11 cellular contexts compared by ENCODE assay signal in genomic region chr19:45576682-45577081, GRCh38. TPM values are rescaled to one million over a fixed set of nuclear protein-coding genes. Genes with fewer than 3 reads are reported as not detected.
DNase-seq lines count a peak whose midpoint lies in the region; ATAC-seq, FAIRE-seq and TF ChIP-seq lines count a peak whose summit lies in the region.
"Had no signal": no experiment of that assay in that cellular context is flagged by ENCODE, and none has a peak within 500 bp of the region (broad histone marks: within the 10 kb centered on the region; RNA-seq: fewer than 3 reads in every experiment).

No MANE protein-coding gene starts in this region.

- H2BK15ac ChIP-seq in IMR-90 (ENCODE audit: low read depth, low read length): peak overlapping the region; percentile 90; the same call in 2 of the 3 replicates

- peak overlapping the region; percentile 94 for H2BK20ac ChIP-seq in IMR-90 (ENCODE audit: low read depth, low read length)

- H2AFZ ChIP-seq in IMR-90 (replicated peaks; ENCODE audit: low read length, poor library complexity): no peak overlapping the region
- no peak overlapping the region for H2AFZ ChIP-seq in K562 (ENCODE audit: low read depth, low read length)
- no peak overlapping the region for H2AFZ ChIP-seq in HepG2 (ENCODE audit: low read length)

- peaks cover 35 to 71% of the 10 kb centered on the region in 2 experiments for H3K79me1 ChIP-seq in IMR-90 (ENCODE audit: low read depth in 1 of 2, low read length in 2 of 2)

- BruUV-seq in IMR-90 (replicated peaks; lab: Mats Ljungman, UMichigan): no TSS peak
- no TSS peak for BruUV-seq in K562 (replicated peaks; lab: Mats Ljungman, UMichigan)
- no TSS peak for BruUV-seq in HepG2 (replicated peaks; lab: Mats Ljungman, UMichigan)

- peak overlapping the region; percentile 3 to 64; a peak in 3 of 4 replicates for H4K8ac ChIP-seq in IMR-90 (ENCODE audit: low read depth in 2 of 2, low read length in 2 of 2)

- H3K27me3 ChIP-seq in IMR-90 (ENCODE audit: control insufficient read depth, insufficient read depth, low read length): no peaks in the 10 kb centered on the region
- no peaks in the 10 kb centered on the region for H3K27me3 ChIP-seq in K562 (ENCODE audit: control insufficient read depth in 2 of 2, insufficient read depth in 2 of 2, low read length in 2 of 2)
- no peaks in the 10 kb centered on the region for H3K27me3 ChIP-seq in HepG2 (ENCODE audit: control insufficient read depth in 1 of 2, insufficient read depth in 2 of 2, low read length in 2 of 2)

- H4K20me1 ChIP-seq in IMR-90 (ENCODE audit: insufficient read depth, low read length): peaks cover 11% of the 10 kb centered on the region
- no peaks in the 10 kb centered on the region; the same call in 1 of the 2 replicates for H4K20me1 ChIP-seq in K562 (replicated peaks; ENCODE audit: control insufficient read depth, insufficient read depth, low read length)
- no peaks in the 10 kb centered on the region for H4K20me1 ChIP-seq in HepG2 (ENCODE audit: insufficient read depth, low read length)

- intact Hi-C loops in IMR-90 (cut with micrococcal nuclease) (no loop called here), K562 (cut with micrococcal nuclease) (no loop called here), HepG2 (cut with micrococcal nuclease; ENCODE audit: unreplicated experiment) (no loop called here)

- ATAC-seq in IMR-90 (ENCODE audit: low read depth) (peak; percentile 5), K562 (no peak), HepG2 (no peak; the same call in 2 of the 3 replicates), HG03442 (IDR thresholded peaks at IDR 0.05; ENCODE audit: unreplicated experiment) (no peak)
- ATAC-seq: CD8-positive, alpha-beta T cell had no signal

- TF ChIP-seq RAD21 in IMR-90 (IDR thresholded peaks at IDR 0.05; ENCODE audit: low read length) (no peak), K562 (CRISPR knock-in tag; conservative IDR thresholded peaks at IDR 0.05 in 1 of 2, IDR thresholded peaks at IDR 0.05 in 1 of 2) (no peak), HepG2 (CRISPR knock-in tag; IDR thresholded peaks at IDR 0.05) (no peak)

- CTCF ChIA-PET in IMR-90 (lab: Yijun Ruan, JAX): interaction anchor here (1.0 kb wide), 1 partner anchor 10 kb away, joined by 3 read pairs; no protein-coding TSS in a partner anchor
- CTCF ChIA-PET in K562 (lab: Yijun Ruan, JAX; ENCODE audit: low intra/inter-chr PET ratio): interaction anchor here (0.6 kb wide), 1 partner anchor 579 kb away, joined by 4 read pairs; no protein-coding TSS in a partner anchor
- CTCF ChIA-PET in HepG2 (lab: Yijun Ruan, JAX; ENCODE audit: low intra/inter-chr PET ratio, low total read pairs): interaction anchor here (1.6 kb wide), 1 partner anchor 66 kb away, joined by 6 read pairs; no protein-coding TSS in a partner anchor

- H3K36me3 ChIP-seq in IMR-90 (ENCODE audit: control insufficient read depth, insufficient read depth, low read length): no peaks in the 10 kb centered on the region
- peaks cover 15% of the 10 kb centered on the region; the same call in 2 of the 3 replicates for H3K36me3 ChIP-seq in K562 (ENCODE audit: control insufficient read depth, insufficient read depth, low read length)
- H3K36me3 ChIP-seq in HepG2 (replicated peaks in 1 of 2; ENCODE audit: control insufficient read depth in 1 of 2, insufficient read depth in 2 of 2, low read length in 2 of 2): peaks cover 1 to 4% of the 10 kb centered on the region in 2 experiments; a peak in 1 of 5 replicates

- peak overlapping the region; percentile 87 for H2BK5ac ChIP-seq in IMR-90 (ENCODE audit: low read depth, low read length, poor library complexity, severe bottlenecking)

- H3K4me1 ChIP-seq in IMR-90 (ENCODE audit: control insufficient read depth, insufficient read depth, low read length) (peaks cover 17% of the 10 kb centered on the region), K562 (replicated peaks in 1 of 2; ENCODE audit: control insufficient read depth in 2 of 2, insufficient read depth in 2 of 2, low read length in 2 of 2) (peaks cover 16 to 18% of the 10 kb centered on the region in 2 experiments; a peak in 4 of 5 replicates), HepG2 (ENCODE audit: insufficient read depth, low read length) (peaks cover 59% of the 10 kb centered on the region)

- H2AK5ac ChIP-seq in IMR-90 (ENCODE audit: low read depth, low read length): peak overlapping the region; percentile 85

- peak overlapping the region; percentile 87 for H4K91ac ChIP-seq in IMR-90 (ENCODE audit: insufficient read depth, low read depth, low read length)

- no peak for TF ChIP-seq POLR2A in IMR-90 (IDR thresholded peaks at IDR 0.05; ENCODE audit: low read depth, low read length)
- no peak for TF ChIP-seq POLR2A in K562 (conservative IDR thresholded peaks at IDR 0.05)
- no peak for TF ChIP-seq POLR2A in HepG2 (IDR thresholded peaks at IDR 0.05; ENCODE audit: insufficient read depth in 1 of 2, low read depth in 2 of 2, low read length in 2 of 2)

- TF ChIP-seq CTCF in IMR-90 (conservative IDR thresholded peaks at IDR 0.05; ENCODE audit: low read depth, low read length): no peak
- no peak for TF ChIP-seq CTCF in K562 (IDR thresholded peaks at IDR 0.05 in 2 of 3, conservative IDR thresholded peaks at IDR 0.05 in 1 of 3; ENCODE audit: insufficient read depth in 2 of 3, low read depth in 1 of 3, low read length in 3 of 3)
- TF ChIP-seq CTCF in HepG2 (CRISPR knock-in tag; IDR thresholded peaks at IDR 0.05): no peak

- H3K4me2 ChIP-seq in IMR-90 (ENCODE audit: low read depth, low read length) (peak overlapping the region; percentile 26; the same call in 1 of the 2 replicates), K562 (ENCODE audit: insufficient read depth, low read length) (no peak overlapping the region), HepG2 (ENCODE audit: low read depth, low read length) (peak overlapping the region; percentile 72)

- peak overlapping the region; percentile 92 for H2BK120ac ChIP-seq in IMR-90 (ENCODE audit: low read depth, low read length)

- WGBS in IMR-90 (ENCODE audit: extremely low coverage in 2 of 2, insufficient read length in 1 of 2), 2 experiments: 75% methylated on average over 1 of the region's 3 CpGs; no CpG with 5 or more reads in 1 of the 2 experiments
- WGBS in K562 (ENCODE audit: insufficient coverage, low coverage, missing lambda C conversion rate): 49% methylated on average over 3 of the region's 3 CpGs
- 55% methylated on average over 3 of the region's 3 CpGs for WGBS in HepG2 (ENCODE audit: low lambda C conversion rate)

- TF ChIP-seq EP300 in K562 (IDR thresholded peaks at IDR 0.05; ENCODE audit: low read length) (no peak), HepG2 (IDR thresholded peaks at IDR 0.05; ENCODE audit: low read depth in 2 of 2, low read length in 2 of 2) (no peak), HepG2 (CRISPR knock-in tag; IDR thresholded peaks at IDR 0.05; ENCODE audit: borderline replicate concordance) (no peak)

- H3K4me3 ChIP-seq in IMR-90 (ENCODE audit: insufficient read depth, low read depth, low read length): no peak overlapping the region
- no peak overlapping the region for H3K4me3 ChIP-seq in K562
- H3K4me3 ChIP-seq in HepG2 (replicated peaks in 1 of 3; ENCODE audit: insufficient read depth in 1 of 3, low read depth in 2 of 3, low read length in 3 of 3): peak overlapping the region in 1 of 3 experiments; percentile 23; a peak in 1 of 6 replicates
- H3K4me3 ChIP-seq in skin epidermis: no peak overlapping the region

- FAIRE-seq in K562 (lab: Jason Lieb, UNC) (no peak), HepG2 (lab: Jason Lieb, UNC) (no peak)

- H3K9me3 ChIP-seq in IMR-90 (ENCODE audit: control insufficient read depth, insufficient read depth, low read length) (no peaks in the 10 kb centered on the region), K562 (replicated peaks; ENCODE audit: control insufficient read depth, insufficient read depth, low read depth, low read length) (no peaks in the 10 kb centered on the region), HepG2 (ENCODE audit: low read length) (no peaks in the 10 kb centered on the region)

- H3K79me2 ChIP-seq in K562 (ENCODE audit: control insufficient read depth, insufficient read depth, low read length) (peaks cover 55% of the 10 kb centered on the region), HepG2 (ENCODE audit: insufficient read depth, low read length) (peaks cover 32% of the 10 kb centered on the region)

- in situ Hi-C loops in IMR-90 (cut with MboI; ENCODE audit: low sequenced_read_pairs) (no loop called here), K562 (cut with MboI) (no loop called here), HepG2 (cut with HindIII; ENCODE audit: extremely low pct_ligation_motif_present, low pct_unique_long_range_greater_than_20kb) (no loop called here)

- peak overlapping the region; percentile 24 for H3K56ac ChIP-seq in IMR-90 (ENCODE audit: extremely low read depth, insufficient read depth, low read length)

- dilution Hi-C loops in IMR-90 (cut with HindIII; ENCODE audit: low sequenced_read_pairs, unreplicated experiment): no loop called here

- no peak for DNase-seq in IMR-90
- no peak for DNase-seq in K562 (ENCODE audit: extremely low read depth in 1 of 4, low spot score in 3 of 4)
- DNase-seq in HepG2 (ENCODE audit: low spot score): no peak
- DNase-seq in NCI-H526 treated with DMSO at 0.1 percent for 48 hours (lab: John Stamatoyannopoulos, UW): no peak
- no peak for DNase-seq in 8988T
- DNase-seq: activated naive CD4-positive, alpha-beta T cell treated with anti-CD3 and anti-CD28 coated beads, Interleukin-2, amount 10 ng/mL, durations not matched to agents 7 days and 5 days; CD8-positive, alpha-beta T cell; NCI-H2029 had no signal

- peak overlapping the region; percentile 44; the same call in 1 of the 2 replicates for H4K5ac ChIP-seq in IMR-90 (ENCODE audit: low read depth, low read length)

- 0 out of 2 replicates have a peak overlapping the region, but pooled peaks have one; percentile 2 for H3K9ac ChIP-seq in IMR-90 (ENCODE audit: low read depth, low read length)
- 0 out of 4 replicates have a peak overlapping the region, but pooled peaks of 1 of the 2 experiments have one; percentile 71 for H3K9ac ChIP-seq in K562 (ENCODE audit: insufficient read depth in 1 of 2, low read depth in 2 of 2, low read length in 2 of 2)
- no peak overlapping the region for H3K9ac ChIP-seq in HepG2 (ENCODE audit: insufficient read depth, low read depth, low read length)

- peak overlapping the region; percentile 64; the same call in 1 of the 2 replicates for H3K23ac ChIP-seq in IMR-90 (ENCODE audit: low read depth, low read length)

- H3K9me1 ChIP-seq in IMR-90 (ENCODE audit: insufficient read depth, low read length) (peaks cover 11% of the 10 kb centered on the region), K562 (ENCODE audit: control insufficient read depth, insufficient read depth, low read length) (no peaks in the 10 kb centered on the region)

- H3K27ac ChIP-seq in IMR-90 (ENCODE audit: insufficient read depth, low read length) (peak overlapping the region; percentile 72), K562 (ENCODE audit: extremely low read depth, low read depth, low read length) (0 out of 3 replicates have a peak overlapping the region, but pooled peaks have one; percentile 57), HepG2 (ENCODE audit: extremely low read length, insufficient read depth, low read length) (peak overlapping the region; percentile 74), skin epidermis (peak overlapping the region in 11 of 21 experiments; percentile 1 to 73 (median 52))

- peak overlapping the region; percentile 63 for H3K14ac ChIP-seq in IMR-90 (replicated peaks; ENCODE audit: low read depth, low read length)

- H3K4ac ChIP-seq in IMR-90 (ENCODE audit: low read depth, low read length): peak overlapping the region; percentile 88

- peak overlapping the region; percentile 67 for H2AK9ac ChIP-seq in IMR-90 (replicated peaks; ENCODE audit: low read depth, low read length, poor library complexity)

- peak overlapping the region; percentile 75 for H3K18ac ChIP-seq in IMR-90 (ENCODE audit: low read depth, low read length)

- POLR2A ChIA-PET in IMR-90 (lab: Charles Lee; ENCODE audit: unreplicated experiment): interaction anchor here (0.5 kb wide), 1 partner anchor 41 kb away, joined by 6 read pairs; no protein-coding TSS in a partner anchor
- POLR2A ChIA-PET in K562 (lab: Yijun Ruan, JAX): interaction anchor here (0.7 to 1.7 kb wide), 5 partner anchors 9 to 98 kb away, joined by 3 to 5 read pairs (median 4); no protein-coding TSS in a partner anchor
- POLR2A ChIA-PET in HepG2 (lab: Yijun Ruan, JAX): interaction anchor here (1.1 to 1.8 kb wide), 3 partner anchors 42 to 100 kb away, joined by 3 to 6 read pairs (median 4); no protein-coding TSS in a partner anchor

RNA-seq across cellular contexts. Expression of gene OPA3, which starts 7.9 kb away (rescaled TPM):
- total RNA-seq in IMR-90 (2012; rRNA removed) (3.9 and 5.2 TPM in 2 replicates), K562 (2014; rRNA removed) (5.5 and 7.7 TPM in 2 replicates), K562 (2014; rRNA removed; fragmentation: Illumina TruSeq; extraction: Trizol) (8.4 and 9.0 TPM in 2 replicates), K562 (2015; rRNA removed; fragmentation: Illumina TruSeq; extraction: Trizol) (12.2 and 12.9 TPM in 2 replicates), K562 (2021) (16.8 and 18.8 TPM in 2 replicates), HepG2 (2016; rRNA removed; fragmentation: Illumina TruSeq; extraction: Trizol) (7.8 and 8.3 TPM in 2 replicates)
- polyA plus RNA-seq in IMR-90 (2012; rRNA removed) (9.6 and 10.9 TPM in 2 replicates), K562 (2011; rRNA removed) (14.2 and 16.4 TPM in 2 replicates), K562 (2014; fragmentation: Illumina TruSeq; extraction: Trizol) (10.6 and 12.6 TPM in 2 replicates), K562 (2014; fragmentation: Nextera tagmentation; extraction: Ambion mirVana) (1 to 10 TPM; 1.4 to 2.1 TPM), K562 (2014; rRNA removed) (7.0 and 9.3 TPM in 2 replicates), HepG2 (2011; rRNA removed) (16.6 and 17.7 TPM in 2 replicates)
- 7.8 and 9.8 TPM in 2 replicates for polyA plus RNA-seq in IMR-90 (2012; cell fraction: cytosol; rRNA removed)
- 7.1 and 10.8 TPM in 2 replicates for polyA plus RNA-seq in IMR-90 (2012; cell fraction: nucleus; rRNA removed; ENCODE audit: low replicate concordance)
- total RNA-seq in K562 (2011; cell fraction: chromatin; rRNA removed; ENCODE audit: low replicate concordance): 15.8 and 30.8 TPM in 2 replicates
- 9.5 TPM in 2 replicates for total RNA-seq in K562 (2011; cell fraction: nucleolus; rRNA removed)
- total RNA-seq in K562 (2011; cell fraction: nucleoplasm; rRNA removed): 10.4 and 11.7 TPM in 2 replicates
- polyA plus RNA-seq in K562 (2011; cell fraction: cytosol; rRNA removed): 23.7 and 30.7 TPM in 2 replicates
- polyA plus RNA-seq in K562 (2011; cell fraction: nucleus; rRNA removed): 6.1 and 6.4 TPM in 2 replicates
- polyA plus RNA-seq in K562 (2012): 10.3 and 11.1 TPM in 2 replicates
- polyA minus RNA-seq in K562 (2011; rRNA and poly(A)+ RNA removed): 11.1 and 13.0 TPM in 2 replicates
- 7.8 and 9.7 TPM in 2 replicates for polyA minus RNA-seq in K562 (2011; cell fraction: cytosol; rRNA and poly(A)+ RNA removed)
- 2.0 and 2.2 TPM in 2 replicates for polyA minus RNA-seq in K562 (2011; cell fraction: nucleus; rRNA and poly(A)+ RNA removed)
- 0.81 and 1.1 TPM in 2 replicates for total RNA-seq in HepG2 (2016; cell fraction: cytosol; rRNA removed; fragmentation: Illumina TruSeq; extraction: Trizol; ENCODE audit: low read depth)
- 9.0 and 9.2 TPM in 2 replicates for total RNA-seq in HepG2 (2016; cell fraction: insoluble cytoplasmic fraction; rRNA removed; fragmentation: Illumina TruSeq; extraction: Trizol)
- total RNA-seq in HepG2 (2016; cell fraction: membrane; rRNA removed; fragmentation: Illumina TruSeq; extraction: Trizol): 3.3 and 3.4 TPM in 2 replicates
- total RNA-seq in HepG2 (2016; cell fraction: nucleus; rRNA removed; fragmentation: Illumina TruSeq; extraction: Trizol): 3.2 and 4.2 TPM in 2 replicates
- polyA plus RNA-seq in HepG2 (2011; cell fraction: cytosol; rRNA removed): 13.1 and 15.8 TPM in 2 replicates
- polyA plus RNA-seq in HepG2 (2011; cell fraction: nucleus; rRNA removed): 7.5 and 8.6 TPM in 2 replicates
- polyA plus RNA-seq in HepG2 (2012): 5.2 and 7.4 TPM in 2 replicates
- polyA plus RNA-seq in HepG2 (2016; cell fraction: cytosol; fragmentation: Illumina TruSeq; extraction: Trizol; ENCODE audit: low read depth): 0.77 TPM in 2 replicates
- 10.0 and 10.6 TPM in 2 replicates for polyA plus RNA-seq in HepG2 (2016; cell fraction: insoluble cytoplasmic fraction; fragmentation: Illumina TruSeq; extraction: Trizol; ENCODE audit: low read depth)
- polyA plus RNA-seq in HepG2 (2016; cell fraction: membrane; fragmentation: Illumina TruSeq; extraction: Trizol; ENCODE audit: low read depth): 1.6 and 2.3 TPM in 2 replicates
- 7.8 and 8.0 TPM in 2 replicates for polyA plus RNA-seq in HepG2 (2016; cell fraction: nucleus; fragmentation: Illumina TruSeq; extraction: Trizol; ENCODE audit: insufficient read depth, low read depth)
- polyA minus RNA-seq in HepG2 (2011; rRNA and poly(A)+ RNA removed; ENCODE audit: low replicate concordance): 21.3 and 30.2 TPM in 2 replicates
- polyA minus RNA-seq in HepG2 (2011; cell fraction: cytosol; rRNA and poly(A)+ RNA removed): 7.1 and 7.5 TPM in 2 replicates
- 2.6 and 3.0 TPM in 2 replicates for polyA minus RNA-seq in HepG2 (2011; cell fraction: nucleus; rRNA and poly(A)+ RNA removed)

RNA-seq across cellular contexts. Expression of gene GPR4, which starts 25.3 kb away (rescaled TPM):
- total RNA-seq in IMR-90 (2012; rRNA removed) (not detected in 2 replicates), K562 (2014; rRNA removed) (not detected in 2 replicates), K562 (2014; rRNA removed; fragmentation: Illumina TruSeq; extraction: Trizol) (not detected in 2 replicates), K562 (2015; rRNA removed; fragmentation: Illumina TruSeq; extraction: Trizol) (not detected in 2 replicates), K562 (2021) (0.07 and 0.09 TPM in 2 replicates), HepG2 (2016; rRNA removed; fragmentation: Illumina TruSeq; extraction: Trizol) (not detected in 2 replicates)
- polyA plus RNA-seq in IMR-90 (2012; rRNA removed) (0.02 and 0.04 TPM in 2 replicates), K562 (2011; rRNA removed) (0.03 TPM in 1 of 2 replicates, not detected in the other), K562 (2014; fragmentation: Illumina TruSeq; extraction: Trizol) (0.04 and 0.12 TPM in 2 replicates), K562 (2014; fragmentation: Nextera tagmentation; extraction: Ambion mirVana) (not detected), K562 (2014; rRNA removed) (0.03 TPM in 1 of 2 replicates, not detected in the other), HepG2 (2011; rRNA removed) (0.15 TPM in 1 of 2 replicates, not detected in the other)
- polyA plus RNA-seq in IMR-90 (2012; cell fraction: cytosol; rRNA removed): 0.02 and 0.07 TPM in 2 replicates
- polyA plus RNA-seq in IMR-90 (2012; cell fraction: nucleus; rRNA removed; ENCODE audit: low replicate concordance): 0.16 and 0.17 TPM in 2 replicates
- 0.12 TPM in 2 replicates for total RNA-seq in K562 (2011; cell fraction: chromatin; rRNA removed; ENCODE audit: low replicate concordance)
- not detected in 2 replicates for total RNA-seq in K562 (2011; cell fraction: nucleolus; rRNA removed)
- total RNA-seq in K562 (2011; cell fraction: nucleoplasm; rRNA removed): not detected in 2 replicates
- polyA plus RNA-seq in K562 (2011; cell fraction: cytosol; rRNA removed): 0.03 TPM in 1 of 2 replicates, not detected in the other
- polyA plus RNA-seq in K562 (2011; cell fraction: nucleus; rRNA removed): 0.06 TPM in 2 replicates
- 0.16 and 0.21 TPM in 2 replicates for polyA plus RNA-seq in K562 (2012)
- not detected in 2 replicates for polyA minus RNA-seq in K562 (2011; rRNA and poly(A)+ RNA removed)
- polyA minus RNA-seq in K562 (2011; cell fraction: cytosol; rRNA and poly(A)+ RNA removed): not detected in 2 replicates
- polyA minus RNA-seq in K562 (2011; cell fraction: nucleus; rRNA and poly(A)+ RNA removed): 0.13 TPM in 1 of 2 replicates, not detected in the other
- total RNA-seq in HepG2 (2016; cell fraction: cytosol; rRNA removed; fragmentation: Illumina TruSeq; extraction: Trizol; ENCODE audit: low read depth): not detected in 2 replicates
- total RNA-seq in HepG2 (2016; cell fraction: insoluble cytoplasmic fraction; rRNA removed; fragmentation: Illumina TruSeq; extraction: Trizol): not detected in 2 replicates
- not detected in 2 replicates for total RNA-seq in HepG2 (2016; cell fraction: membrane; rRNA removed; fragmentation: Illumina TruSeq; extraction: Trizol)
- total RNA-seq in HepG2 (2016; cell fraction: nucleus; rRNA removed; fragmentation: Illumina TruSeq; extraction: Trizol): not detected in 2 replicates
- not detected in 2 replicates for polyA plus RNA-seq in HepG2 (2011; cell fraction: cytosol; rRNA removed)
- not detected in 2 replicates for polyA plus RNA-seq in HepG2 (2011; cell fraction: nucleus; rRNA removed)
- not detected in 2 replicates for polyA plus RNA-seq in HepG2 (2012)
- not detected in 2 replicates for polyA plus RNA-seq in HepG2 (2016; cell fraction: cytosol; fragmentation: Illumina TruSeq; extraction: Trizol; ENCODE audit: low read depth)
- polyA plus RNA-seq in HepG2 (2016; cell fraction: insoluble cytoplasmic fraction; fragmentation: Illumina TruSeq; extraction: Trizol; ENCODE audit: low read depth): not detected in 2 replicates
- not detected in 2 replicates for polyA plus RNA-seq in HepG2 (2016; cell fraction: membrane; fragmentation: Illumina TruSeq; extraction: Trizol; ENCODE audit: low read depth)
- polyA plus RNA-seq in HepG2 (2016; cell fraction: nucleus; fragmentation: Illumina TruSeq; extraction: Trizol; ENCODE audit: insufficient read depth, low read depth): not detected in 2 replicates
- polyA minus RNA-seq in HepG2 (2011; rRNA and poly(A)+ RNA removed; ENCODE audit: low replicate concordance): 0.12 TPM in 1 of 2 replicates, not detected in the other
- not detected in 2 replicates for polyA minus RNA-seq in HepG2 (2011; cell fraction: cytosol; rRNA and poly(A)+ RNA removed)
- polyA minus RNA-seq in HepG2 (2011; cell fraction: nucleus; rRNA and poly(A)+ RNA removed): not detected in 2 replicates
- total RNA-seq: CD8-positive, alpha-beta T cell; T-helper 2 cell treated with Interferon-gamma antibody and Interleukin-4, amounts not matched to agents 100 ng/mL and 5 ng/mL, for 36 hours had no signal
